9 cellular contexts compared by ENCODE assay signal in genomic region chr1:24931481-24932221, GRCh38. TPM values are rescaled to one million over a fixed set of nuclear protein-coding genes. Genes with fewer than 3 reads are reported as not detected.
DNase-seq lines count a peak whose midpoint lies in the region; ATAC-seq and TF ChIP-seq lines count a peak whose summit lies in the region.
"Had no signal": no experiment of that assay in that cellular context is flagged by ENCODE, and none has a peak within 500 bp of the region (broad histone marks: within the 10 kb centered on the region; RNA-seq: fewer than 3 reads in every experiment).

No MANE protein-coding gene starts in this region.

- H3K79me2 ChIP-seq in Karpas-422 (ENCODE audit: low read length) (peaks cover 30% of the 10 kb centered on the region), osteoblast (ENCODE audit: insufficient read depth, low read length) (no peaks in the 10 kb centered on the region)

- peaks cover 63% of the 10 kb centered on the region for H3K36me3 Mint-ChIP-seq in effector memory CD8-positive, alpha-beta T cell (ENCODE audit: insufficient read depth)
- H3K36me3 Mint-ChIP-seq in Calu3 (ENCODE audit: insufficient read depth, unreplicated experiment): no peaks in the 10 kb centered on the region

- no peak for TF ChIP-seq CTCF in osteoblast (IDR thresholded peaks at IDR 0.05; ENCODE audit: extremely low read depth, low read depth, low read length)
- TF ChIP-seq CTCF in Calu3 (IDR thresholded peaks at IDR 0.05; ENCODE audit: unreplicated experiment): no peak

- H3K4me2 ChIP-seq in Karpas-422 (ENCODE audit: low read depth, low read length, poor library complexity, severe bottlenecking): peak overlapping the region; percentile 81
- no peak overlapping the region for H3K4me2 ChIP-seq in osteoblast (ENCODE audit: insufficient read depth, low read length)

- DNase-seq in ELF-1 (ENCODE audit: low read depth, low spot score): peak; percentile 64
- no peak for DNase-seq in Karpas-422
- no peak for DNase-seq in effector memory CD8-positive, alpha-beta T cell
- DNase-seq in osteoblast (ENCODE audit: insufficient read length, low spot score, missing footprints): peak; percentile 86
- no peak for DNase-seq in glomerular visceral epithelial cell (ENCODE audit: extremely low spot score)
- DNase-seq in Calu3: no peak

- no TSS peak for BruUV-seq in Calu3 (replicated peaks; lab: Mats Ljungman, UMichigan)

- H4K20me1 ChIP-seq in Karpas-422 (ENCODE audit: insufficient read depth, low read depth, low read length) (peaks cover 10% of the 10 kb centered on the region; the same call in 1 of the 2 replicates), osteoblast (ENCODE audit: insufficient read depth, low read length) (peaks cover 13% of the 10 kb centered on the region)

- H3K27ac ChIP-seq in Karpas-422 (ENCODE audit: low read length) (no peak overlapping the region), osteoblast (ENCODE audit: low read depth, low read length) (no peak overlapping the region)
- H3K27ac ChIP-seq: prostate gland had no signal

- H3K4me3 ChIP-seq in Karpas-422 (ENCODE audit: low read length): no peak overlapping the region
- H3K4me3 ChIP-seq in osteoblast (ENCODE audit: insufficient read depth, low read length): no peak overlapping the region
- H3K4me3 ChIP-seq: prostate gland had no signal

- H3K9ac ChIP-seq in Karpas-422 (ENCODE audit: low read length): no peak overlapping the region

- H3K9me2 ChIP-seq in Karpas-422 (replicated peaks; ENCODE audit: insufficient read depth, low read length): no peaks in the 10 kb centered on the region

- H3K9me3 Mint-ChIP-seq in effector memory CD8-positive, alpha-beta T cell: no peaks in the 10 kb centered on the region
- no peaks in the 10 kb centered on the region for H3K9me3 Mint-ChIP-seq in Calu3 (ENCODE audit: low read depth, unreplicated experiment)

- H3K27me3 ChIP-seq in Karpas-422 (ENCODE audit: low read length): no peaks in the 10 kb centered on the region
- peaks cover 7% of the 10 kb centered on the region for H3K27me3 ChIP-seq in osteoblast (ENCODE audit: insufficient read depth, low read length)

- H2AFZ ChIP-seq in Karpas-422 (ENCODE audit: low read length) (no peak overlapping the region), osteoblast (ENCODE audit: low read length) (no peak overlapping the region)

- H3K4me3 Mint-ChIP-seq in effector memory CD8-positive, alpha-beta T cell: peak overlapping the region; percentile 75 to 98
- no peak overlapping the region for H3K4me3 Mint-ChIP-seq in Calu3 (ENCODE audit: low read depth, unreplicated experiment)

- no peak for ATAC-seq in effector memory CD8-positive, alpha-beta T cell (replicated peaks)
- ATAC-seq in GM21528 (IDR thresholded peaks at IDR 0.05; ENCODE audit: low FRiP score, unreplicated experiment) (no peak), GM18909 (IDR thresholded peaks at IDR 0.05; ENCODE audit: poor library complexity, unreplicated experiment) (no peak)

- H3K9me3 ChIP-seq in Karpas-422 (ENCODE audit: low read length) (no peaks in the 10 kb centered on the region), osteoblast (ENCODE audit: low read depth, low read length) (no peaks in the 10 kb centered on the region)
- H3K9me3 ChIP-seq: prostate gland had no signal

- CTCF ChIA-PET in Calu3 (lab: Charles Lee): no interaction called here

- H3K27ac Mint-ChIP-seq in effector memory CD8-positive, alpha-beta T cell: peak overlapping the region in 1 of 2 donors; percentile 100
- H3K27ac Mint-ChIP-seq in Calu3 (ENCODE audit: unreplicated experiment): no peak overlapping the region

- intact Hi-C loops in Calu3 (cut with micrococcal nuclease; ENCODE audit: unreplicated experiment): loop anchor here (5.0 kb wide), 1 partner anchor 106 kb away; no protein-coding TSS in a partner anchor

- peaks cover 46% of the 10 kb centered on the region for H3K4me1 ChIP-seq in Karpas-422 (ENCODE audit: low read length)
- no peaks in the 10 kb centered on the region for H3K4me1 ChIP-seq in osteoblast (ENCODE audit: insufficient read depth, low read length)
- H3K4me1 ChIP-seq: prostate gland had no signal

- H3K4me1 Mint-ChIP-seq in effector memory CD8-positive, alpha-beta T cell (ENCODE audit: low read depth in 2 of 2): peaks cover 41 to 45% of the 10 kb centered on the region in 2 donors
- no peaks in the 10 kb centered on the region for H3K4me1 Mint-ChIP-seq in Calu3 (ENCODE audit: low read depth, unreplicated experiment)

- no peaks in the 10 kb centered on the region for H3K36me3 ChIP-seq in Karpas-422 (ENCODE audit: insufficient read depth, low read length)
- H3K36me3 ChIP-seq in osteoblast (ENCODE audit: insufficient read depth, low read length): no peaks in the 10 kb centered on the region
- H3K36me3 ChIP-seq: prostate gland had no signal

- no peaks in the 10 kb centered on the region for H3K27me3 Mint-ChIP-seq in effector memory CD8-positive, alpha-beta T cell
- H3K27me3 Mint-ChIP-seq in Calu3 (ENCODE audit: unreplicated experiment): peaks cover 78% of the 10 kb centered on the region

RNA-seq across cellular contexts. Expression of gene RUNX3, which starts 1.6 kb away (rescaled TPM):
- 35.2 and 36.6 TPM in 2 replicates for total RNA-seq in Karpas-422 (2014; rRNA removed; shearing (Covaris generic); ENCODE audit: low replicate concordance)
- total RNA-seq in osteoblast (1.8 and 3.6 TPM in 2 replicates), Calu3 (2022) (0.28 and 1.3 TPM in 2 replicates)

Comparison
In these comparisons a context has a peak if more than half of its experiments do, and no peak if none do; other contexts are left out.
1. DNase-seq: peak in ELF-1 (single experiment) and osteoblast (single experiment); none in Karpas-422 (single experiment), effector memory CD8-positive, alpha-beta T cell (0 of 3), glomerular visceral epithelial cell (single experiment) and Calu3 (single experiment).